In the genomic region with DNA sequence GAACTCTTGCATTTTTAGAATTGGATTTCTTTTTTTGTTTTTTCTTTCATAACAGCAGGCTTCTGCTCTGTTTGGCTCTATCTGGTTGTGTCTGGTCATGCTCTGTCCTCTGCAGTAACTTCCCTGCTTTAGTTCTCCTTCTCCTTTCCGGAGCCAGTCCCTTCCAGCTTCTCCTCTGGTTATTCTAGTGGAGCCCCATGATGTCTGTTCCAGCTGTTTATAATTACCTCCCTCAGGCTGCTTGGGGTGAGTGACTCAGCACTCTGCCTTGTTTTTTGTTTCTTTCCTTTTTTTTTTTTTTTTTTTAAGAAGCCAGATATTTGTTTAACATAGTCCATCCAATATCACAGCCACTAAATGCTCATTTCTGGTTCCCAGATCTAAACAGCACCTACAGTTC, we compare ENCODE assay signal across 8 cellular contexts.
DNase-seq lines count a peak whose midpoint lies in the region; ATAC-seq and TF ChIP-seq lines count a peak whose summit lies in the region.

No MANE protein-coding gene starts in this region.

- H3K9me3 Mint-ChIP-seq in neural crest cell, result no peaks in the 10 kb centered on the region
- no peaks in the 10 kb centered on the region for H3K9me3 Mint-ChIP-seq in Calu3 (ENCODE audit: low read depth, unreplicated experiment)

- intact Hi-C loops in Calu3 (cut with micrococcal nuclease; ENCODE audit: unreplicated experiment), result no loop called here

- H3K36me3 Mint-ChIP-seq in neural crest cell (ENCODE audit: low read depth) (no peaks in the 10 kb centered on the region), Calu3 (ENCODE audit: insufficient read depth, unreplicated experiment) (no peaks in the 10 kb centered on the region)

- peaks cover 21% of the 10 kb centered on the region for H3K4me1 Mint-ChIP-seq in neural crest cell
- no peaks in the 10 kb centered on the region for H3K4me1 Mint-ChIP-seq in Calu3 (ENCODE audit: low read depth, unreplicated experiment)

- H3K4me3 Mint-ChIP-seq in neural crest cell (no peak overlapping the region), Calu3 (ENCODE audit: low read depth, unreplicated experiment) (no peak overlapping the region)

- peak overlapping the region; percentile 88 for H3K27ac Mint-ChIP-seq in neural crest cell (ENCODE audit: unreplicated experiment)
- no peak overlapping the region for H3K27ac Mint-ChIP-seq in Calu3 (ENCODE audit: unreplicated experiment)

- H3K27me3 Mint-ChIP-seq in neural crest cell (ENCODE audit: low read depth) (no peaks in the 10 kb centered on the region), Calu3 (ENCODE audit: unreplicated experiment) (peaks cover 77% of the 10 kb centered on the region)

- TF ChIP-seq CTCF in neural crest cell (conservative IDR thresholded peaks at IDR 0.05) (no peak), Calu3 (IDR thresholded peaks at IDR 0.05; ENCODE audit: unreplicated experiment) (no peak)

- no peak for ATAC-seq in GM21825 (IDR thresholded peaks at IDR 0.05; ENCODE audit: unreplicated experiment)

- no TSS peak for BruUV-seq in Calu3 (replicated peaks; lab: Mats Ljungman, UMichigan)

- CTCF ChIA-PET in Calu3 (lab: Charles Lee), result interaction anchor here (0.9 kb wide), 1 partner anchor 29 kb away, joined by 3 read pairs; no protein-coding TSS in a partner anchor

- DNase-seq in COLO829 (ENCODE audit: low spot score), result peak; percentile 92
- DNase-seq in NOMO-1 treated with dmso at 0.1 percent for 144 hours (lab: John Stamatoyannopoulos, UW; ENCODE audit: unreplicated experiment), result peak; percentile 42
- DNase-seq in fibroblast of gingiva (ENCODE audit: low read depth), result peak; percentile 90
- no peak for DNase-seq in neural crest cell (ENCODE audit: low read depth, low spot score)
- DNase-seq in Calu3, result no peak
- no peak for DNase-seq in T-helper 9 cell
- no peak for DNase-seq in RPMI8226

Comparison
In these comparisons a context has a peak if more than half of its experiments do, and no peak if none do; other contexts are left out.
1. DNase-seq: peak in COLO829 (single experiment), NOMO-1 treated with dmso at 0.1 percent for 144 hours (single experiment) and fibroblast of gingiva (single experiment); none in neural crest cell (single experiment), Calu3 (single experiment), T-helper 9 cell (single experiment) and RPMI8226 (single experiment).